ENCODE assay signal across 22 cellular contexts in genomic region chr1:61320575-61320974, GRCh38.
"Had no signal": no experiment of that assay in that cellular context is flagged by ENCODE, and none has a peak within 500 bp of the region (broad histone marks: within the 10 kb centered on the region; RNA-seq: fewer than 3 reads in every experiment).

No MANE protein-coding gene starts in this region.

- H3K9me3 ChIP-seq: gastrocnemius medialis, prostate gland, tibial nerve, vagina had no signal

- H3K27ac ChIP-seq: coronary artery, prostate gland, right atrium auricular region, vagina had no signal

- DNase-seq: activated CD4-positive, alpha-beta T cell treated with anti-CD3 and anti-CD28 coated beads for 48 hours; activated CD4-positive, CD25-positive, alpha-beta regulatory T cell; activated CD8-positive, alpha-beta memory T cell treated with anti-CD3 and anti-CD28 coated beads, Interleukin-2, amount 50 U/mL, for 4 hours; activated CD8-positive, alpha-beta T cell treated with anti-CD3 and anti-CD28 coated beads, Interleukin-2, amount 10 ng/mL, durations not matched to agents 7 days and 5 days; activated effector memory CD4-positive, alpha-beta T cell treated with anti-CD3 and anti-CD28 coated beads, Interleukin-2, amount 50 U/mL, for 16 hours; activated naive CD4-positive, alpha-beta T cell treated with anti-CD3 and anti-CD28 coated beads, Interleukin-2, amount 50 U/mL, for 16 hours; activated T-cell treated with anti-CD3 and anti-CD28 coated beads, Interleukin-2, amount 50 U/mL, for 48 hours; aorta; gastrocnemius medialis; heart left ventricle; left ventricle myocardium superior; mesenchymal stem cell; naive thymus-derived CD4-positive, alpha-beta T cell; stimulated activated CD4-positive, alpha-beta T cell treated with anti-CD3 and anti-CD28 coated beads, Interleukin-12 subunit alpha, Interleukin-12 subunit beta, amount 100 ng/mL, for 4 hours; stimulated activated CD4-positive, alpha-beta T cell treated with anti-CD3 and anti-CD28 coated beads, Interleukin-1b, Interleukin-23, amount 100 ng/mL, for 48 hours; stimulated activated CD8-positive, alpha-beta memory T cell treated with anti-CD3 and anti-CD28 coated beads, Interleukin-4, amount 100 ng/mL, for 48 hours; stimulated activated naive CD8-positive, alpha-beta T cell treated with anti-CD3 and anti-CD28 coated beads, Interleukin-15, Interleukin-2, amounts not matched to agents 100 U/mL and 50 U/mL, for 24 hours had no signal

- H3K4me1 ChIP-seq: prostate gland had no signal

- H3K4me3 ChIP-seq: coronary artery, gastrocnemius medialis, heart left ventricle, prostate gland, right atrium auricular region, tibial nerve, vagina had no signal

- H3K27me3 Mint-ChIP-seq: naive thymus-derived CD4-positive, alpha-beta T cell had no signal

- H3K36me3 ChIP-seq: gastrocnemius medialis, heart left ventricle, prostate gland, right atrium auricular region, tibial nerve, vagina had no signal

- H3K4me3 Mint-ChIP-seq: activated CD8-positive, alpha-beta T cell treated with anti-CD3 and anti-CD28 coated beads, Interleukin-2, amount 10 ng/mL, durations not matched to agents 7 days and 5 days; naive thymus-derived CD4-positive, alpha-beta T cell had no signal

- H3K27me3 ChIP-seq: gastrocnemius medialis, heart left ventricle, right atrium auricular region, tibial nerve, vagina had no signal

- H3K9me3 Mint-ChIP-seq: naive thymus-derived CD4-positive, alpha-beta T cell had no signal

- ATAC-seq: activated CD8-positive, alpha-beta T cell treated with anti-CD3 and anti-CD28 coated beads, Interleukin-2, amount 10 ng/mL, durations not matched to agents 7 days and 5 days; gastrocnemius medialis; heart left ventricle; left ventricle myocardium superior; naive thymus-derived CD4-positive, alpha-beta T cell; stimulated activated naive CD8-positive, alpha-beta T cell treated with anti-CD3 and anti-CD28 coated beads, Interleukin-15, Interleukin-2, amounts not matched to agents 100 U/mL and 50 U/mL, for 24 hours had no signal

- H3K27ac Mint-ChIP-seq: activated CD8-positive, alpha-beta T cell treated with anti-CD3 and anti-CD28 coated beads, Interleukin-2, amount 10 ng/mL, durations not matched to agents 7 days and 5 days; naive thymus-derived CD4-positive, alpha-beta T cell had no signal
